In genomic region chr17:58136669-58137279, GRCh38 we compare ENCODE assay signal across 10 cellular contexts. TPM values are rescaled to one million over a fixed set of nuclear protein-coding genes. Genes with fewer than 3 reads are reported as not detected.
DNase-seq lines count a peak whose midpoint lies in the region; ATAC-seq, FAIRE-seq and TF ChIP-seq lines count a peak whose summit lies in the region.
"Had no signal": no experiment of that assay in that cellular context is flagged by ENCODE, and none has a peak within 500 bp of the region (broad histone marks: within the 10 kb centered on the region; RNA-seq: fewer than 3 reads in every experiment).

No MANE protein-coding gene starts in this region.

- H3K27me3 ChIP-seq in keratinocyte (ENCODE audit: control insufficient read depth, extremely low read depth, insufficient read depth, low read length): peaks cover 20% of the 10 kb centered on the region
- peaks cover 0 to 7% of the 10 kb centered on the region in 2 donors for H3K27me3 ChIP-seq in tibial nerve

- H3K36me3 ChIP-seq in keratinocyte (ENCODE audit: control insufficient read depth in 2 of 2, extremely low read depth in 1 of 2, insufficient read depth in 2 of 2, low read length in 2 of 2) (no peaks in the 10 kb centered on the region), tibial nerve (no peaks in the 10 kb centered on the region)

- no peaks in the 10 kb centered on the region for H3K79me2 ChIP-seq in keratinocyte (ENCODE audit: control insufficient read depth, insufficient read depth, low read length)

- intact Hi-C loops in Calu3 (cut with micrococcal nuclease; ENCODE audit: unreplicated experiment): no loop called here

- no peaks in the 10 kb centered on the region for H3K4me1 Mint-ChIP-seq in Calu3 (ENCODE audit: low read depth, unreplicated experiment)

- 29 to 35% methylated on average over 8 of the region's 8 CpGs for WGBS in tibial nerve, 2 donors

- H4K20me1 ChIP-seq in keratinocyte (ENCODE audit: control insufficient read depth, extremely low read depth, insufficient read depth, low read length): no peaks in the 10 kb centered on the region

- H3K36me3 Mint-ChIP-seq in Calu3 (ENCODE audit: insufficient read depth, unreplicated experiment): no peaks in the 10 kb centered on the region

- TF ChIP-seq POLR2A in tibial nerve (IDR thresholded peaks at IDR 0.05): no peak

- H3K9ac ChIP-seq in keratinocyte (ENCODE audit: control insufficient read depth, extremely low read depth, insufficient read depth, low read length): no peak overlapping the region

- ATAC-seq in GM21529 (IDR thresholded peaks at IDR 0.05; ENCODE audit: unreplicated experiment) (no peak), HG03175 (IDR thresholded peaks at IDR 0.05; ENCODE audit: unreplicated experiment) (no peak)

- dilution Hi-C loops in keratinocyte (cut with MboI; ENCODE audit: extremely low pct_ligation_motif_present, low sequenced_read_pairs): no loop called here

- DNase-seq in Calu3: peak; percentile 37
- DNase-seq in HPDE6-E6E7 (ENCODE audit: extremely low spot score): peak; percentile 34
- DNase-seq in keratinocyte (ENCODE audit: low read depth, low spot score): no peak
- DNase-seq in tibial nerve (ENCODE audit: low spot score in 2 of 2): no peak
- no peak for DNase-seq in stimulated activated CD4-positive, alpha-beta T cell treated with anti-CD3 and anti-CD28 coated beads, Interleukin-4, amount 100 ng/mL, for 24 hours

- no peak overlapping the region for H3K27ac Mint-ChIP-seq in Calu3 (ENCODE audit: unreplicated experiment)

- H3K4me3 ChIP-seq in keratinocyte (ENCODE audit: control insufficient read depth in 2 of 3, extremely low read depth in 1 of 3, insufficient read depth in 2 of 3, low read depth in 1 of 3, low read length in 3 of 3) (no peak overlapping the region), tibial nerve (no peak overlapping the region)

- TF ChIP-seq CTCF in Calu3 (IDR thresholded peaks at IDR 0.05; ENCODE audit: unreplicated experiment): peak; percentile 44
- peak; percentile 83 for TF ChIP-seq CTCF in VCaP (conservative IDR thresholded peaks at IDR 0.05)
- TF ChIP-seq CTCF in keratinocyte (optimal IDR thresholded peaks at IDR 0.05 in 1 of 3, IDR thresholded peaks at IDR 0.05 in 1 of 3, conservative IDR thresholded peaks at IDR 0.05 in 1 of 3; ENCODE audit: extremely low read depth in 1 of 3, insufficient read depth in 2 of 3, low read length in 3 of 3): peak; percentile 40 to 60 (median 49)
- no peak for TF ChIP-seq CTCF in tibial nerve (IDR thresholded peaks at IDR 0.05)

- H3K4me3 Mint-ChIP-seq in Calu3 (ENCODE audit: low read depth, unreplicated experiment): no peak overlapping the region

- H3K9me3 Mint-ChIP-seq in Calu3 (ENCODE audit: low read depth, unreplicated experiment): no peaks in the 10 kb centered on the region

- H3K27ac ChIP-seq in VCaP: no peak overlapping the region
- H3K27ac ChIP-seq in keratinocyte (ENCODE audit: control insufficient read depth, insufficient read depth, low read length): no peak overlapping the region
- no peak overlapping the region for H3K27ac ChIP-seq in tibial nerve

- no peak for FAIRE-seq in keratinocyte (lab: Jason Lieb, UNC)

- TF ChIP-seq EP300 in tibial nerve (IDR thresholded peaks at IDR 0.05): no peak

- BruUV-seq in Calu3 (replicated peaks; lab: Mats Ljungman, UMichigan): no TSS peak

- CTCF ChIA-PET in Calu3 (lab: Charles Lee): interaction anchor here (0.6 kb wide), 1 partner anchor 324 kb away, joined by 3 read pairs; no protein-coding TSS in a partner anchor

- no peak overlapping the region for H3K4me2 ChIP-seq in keratinocyte (ENCODE audit: control insufficient read depth, extremely low read depth, insufficient read depth, low read depth, low read length)

- no peaks in the 10 kb centered on the region for H3K9me1 ChIP-seq in keratinocyte (ENCODE audit: control insufficient read depth, extremely low read depth, insufficient read depth, low read length)

- H2AFZ ChIP-seq in keratinocyte (ENCODE audit: control insufficient read depth, low read length): no peak overlapping the region

- H3K4me1 ChIP-seq in keratinocyte (ENCODE audit: control insufficient read depth, extremely low read depth, insufficient read depth, low read length) (no peaks in the 10 kb centered on the region), tibial nerve (no peaks in the 10 kb centered on the region)

- H3K9me3 ChIP-seq in keratinocyte (ENCODE audit: control insufficient read depth, low read depth, low read length) (no peaks in the 10 kb centered on the region), tibial nerve (peaks cover 0 to 18% (median 0%) of the 10 kb centered on the region in 4 donors)

- peaks cover 92% of the 10 kb centered on the region for H3K27me3 Mint-ChIP-seq in Calu3 (ENCODE audit: unreplicated experiment)

RNA-seq across cellular contexts. Expression of gene OR4D1, which starts 11.4 kb away (rescaled TPM):
- total RNA-seq in Calu3 (2022): not detected in 2 replicates
- polyA plus RNA-seq in keratinocyte: not detected in 3 replicates
- polyA plus RNA-seq in keratinocyte (2011; ENCODE audit: low read depth): not detected
- polyA plus RNA-seq in keratinocyte (2011; cell fraction: cytosol; rRNA removed): not detected in 2 replicates
- polyA plus RNA-seq in keratinocyte (2011; cell fraction: nucleus; rRNA removed): not detected in 2 replicates
- polyA plus RNA-seq in keratinocyte (2012; ENCODE audit: low replicate concordance): not detected in 2 replicates
- polyA minus RNA-seq in keratinocyte: not detected in 3 replicates
- not detected for polyA minus RNA-seq in keratinocyte (2011; cell fraction: cytosol; rRNA and poly(A)+ RNA removed)
- not detected in 2 replicates for polyA minus RNA-seq in keratinocyte (2011; cell fraction: nucleus; rRNA and poly(A)+ RNA removed)
- total RNA-seq in tibial nerve: not detected
- total RNA-seq: ureter had no signal

RNA-seq across cellular contexts. Expression of gene OR4D2, which starts 30.0 kb away (rescaled TPM):
- not detected in 2 replicates for total RNA-seq in Calu3 (2022)
- not detected in 3 replicates for polyA plus RNA-seq in keratinocyte
- polyA plus RNA-seq in keratinocyte (2011; ENCODE audit: low read depth): not detected
- polyA plus RNA-seq in keratinocyte (2011; cell fraction: cytosol; rRNA removed): not detected in 2 replicates
- polyA plus RNA-seq in keratinocyte (2011; cell fraction: nucleus; rRNA removed): not detected in 2 replicates
- not detected in 2 replicates for polyA plus RNA-seq in keratinocyte (2012; ENCODE audit: low replicate concordance)
- not detected in 3 replicates for polyA minus RNA-seq in keratinocyte
- not detected for polyA minus RNA-seq in keratinocyte (2011; cell fraction: cytosol; rRNA and poly(A)+ RNA removed)
- not detected in 2 replicates for polyA minus RNA-seq in keratinocyte (2011; cell fraction: nucleus; rRNA and poly(A)+ RNA removed)
- total RNA-seq in tibial nerve: not detected
- total RNA-seq: T-helper 1 cell treated with Interleukin-12 subunit alpha and Interleukin-12 subunit beta and Interleukin-4 antibody, amounts not matched to agents 30 ng/mL and 1 ng/mL, for 36 hours; ureter had no signal

RNA-seq across cellular contexts. Expression of gene DYNLL2, which starts 53.6 kb away (rescaled TPM):
- 24.8 and 29.2 TPM in 2 replicates for total RNA-seq in Calu3 (2022)
- 12.8 to 21.5 TPM (median 18.0 TPM) in 3 replicates for polyA plus RNA-seq in keratinocyte
- 3.6 TPM for polyA plus RNA-seq in keratinocyte (2011; ENCODE audit: low read depth)
- polyA plus RNA-seq in keratinocyte (2011; cell fraction: cytosol; rRNA removed): 15.8 and 19.8 TPM in 2 replicates
- 18.0 and 20.3 TPM in 2 replicates for polyA plus RNA-seq in keratinocyte (2011; cell fraction: nucleus; rRNA removed)
- polyA plus RNA-seq in keratinocyte (2012; ENCODE audit: low replicate concordance): 15.7 and 36.4 TPM in 2 replicates
- polyA minus RNA-seq in keratinocyte: 12.4 to 16.5 TPM (median 15.8 TPM) in 3 replicates
- polyA minus RNA-seq in keratinocyte (2011; cell fraction: cytosol; rRNA and poly(A)+ RNA removed): 12.1 TPM
- 5.7 and 11.3 TPM in 2 replicates for polyA minus RNA-seq in keratinocyte (2011; cell fraction: nucleus; rRNA and poly(A)+ RNA removed)
- total RNA-seq in tibial nerve: 10 to 100 TPM; 13.9 to 21.3 (median 16.6) TPM

RNA-seq across cellular contexts. Expression of gene EPX, which starts 55.8 kb away (rescaled TPM):
- total RNA-seq in Calu3 (2022): not detected in 2 replicates
- not detected in 3 replicates for polyA plus RNA-seq in keratinocyte
- polyA plus RNA-seq in keratinocyte (2011; ENCODE audit: low read depth): not detected
- not detected in 2 replicates for polyA plus RNA-seq in keratinocyte (2011; cell fraction: cytosol; rRNA removed)
- not detected in 2 replicates for polyA plus RNA-seq in keratinocyte (2011; cell fraction: nucleus; rRNA removed)
- polyA plus RNA-seq in keratinocyte (2012; ENCODE audit: low replicate concordance): 0.07 TPM in 1 of 2 replicates, not detected in the other
- polyA minus RNA-seq in keratinocyte: not detected in 3 replicates
- polyA minus RNA-seq in keratinocyte (2011; cell fraction: cytosol; rRNA and poly(A)+ RNA removed): not detected
- not detected in 2 replicates for polyA minus RNA-seq in keratinocyte (2011; cell fraction: nucleus; rRNA and poly(A)+ RNA removed)
- not detected for total RNA-seq in tibial nerve
- total RNA-seq: T-helper 1 cell treated with Interleukin-12 subunit alpha and Interleukin-12 subunit beta and Interleukin-4 antibody, amounts not matched to agents 30 ng/mL and 1 ng/mL, for 36 hours; ureter had no signal

Comparison
In these comparisons a context has a peak if more than half of its experiments do, and no peak if none do; other contexts are left out.
1. DNase-seq: peak in Calu3 (single experiment) and HPDE6-E6E7 (single experiment); none in keratinocyte (single experiment), tibial nerve (0 of 2) and stimulated activated CD4-positive, alpha-beta T cell treated with anti-CD3 and anti-CD28 coated beads, Interleukin-4, amount 100 ng/mL, for 24 hours (single experiment).
2. CTCF ChIP-seq: peak in Calu3 (single experiment), VCaP (single experiment) and keratinocyte (3 of 3); none in tibial nerve (0 of 5).